In the genomic region with DNA sequence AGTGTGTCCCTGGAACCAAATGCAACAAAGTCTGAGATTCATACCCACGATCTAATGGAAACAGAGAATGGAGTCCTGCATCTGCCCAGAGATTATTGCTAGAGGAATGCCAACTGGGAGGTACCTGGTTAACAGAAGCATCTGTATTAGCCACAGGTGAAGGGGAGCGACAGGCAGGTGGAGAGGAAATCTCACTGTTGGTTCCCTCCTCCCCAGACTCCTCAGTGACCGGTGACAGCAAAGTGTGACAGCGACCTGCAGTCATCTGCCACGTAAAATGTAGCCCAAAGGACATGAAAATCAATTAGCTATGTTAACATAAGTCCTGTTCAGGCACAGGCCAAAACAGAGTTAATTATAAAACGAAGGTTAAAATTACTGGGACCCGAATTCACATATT, we compare ENCODE assay signal across 12 cellular contexts.
DNase-seq lines count a peak whose midpoint lies in the region; ATAC-seq, FAIRE-seq and TF ChIP-seq lines count a peak whose summit lies in the region.
"Had no signal": no experiment of that assay in that cellular context is flagged by ENCODE, and none has a peak within 500 bp of the region (broad histone marks: within the 10 kb centered on the region; RNA-seq: fewer than 3 reads in every experiment).

No MANE protein-coding gene starts in this region.

- no TSS peak for BruUV-seq in Caco-2 (replicated peaks; lab: Mats Ljungman, UMichigan)

- H3K27ac Mint-ChIP-seq in Caco-2 (ENCODE audit: unreplicated experiment) (peak overlapping the region; percentile 95), nephron progenitor cell (no peak overlapping the region)

- no peaks in the 10 kb centered on the region for H3K27me3 ChIP-seq in Caco-2 (replicated peaks; ENCODE audit: control insufficient read depth, insufficient read depth, low read length)
- H3K27me3 ChIP-seq: pancreas had no signal

- no peak for TF ChIP-seq POLR2A in H54 (IDR thresholded peaks at IDR 0.05; ENCODE audit: low read depth, low read length)

- peaks cover 7% of the 10 kb centered on the region for H3K36me3 Mint-ChIP-seq in Caco-2 (ENCODE audit: insufficient read depth, unreplicated experiment)
- no peaks in the 10 kb centered on the region for H3K36me3 Mint-ChIP-seq in nephron progenitor cell (ENCODE audit: low read depth)

- H3K4me3 ChIP-seq in Caco-2 (ENCODE audit: low read depth, low read length) (no peak overlapping the region; the same call in 1 of the 2 replicates), choroid plexus epithelial cell (ENCODE audit: low read depth, low read length) (peak overlapping the region; percentile 79)

- ATAC-seq in HG03571 (IDR thresholded peaks at IDR 0.05; ENCODE audit: unreplicated experiment) (no peak), GM21515 (IDR thresholded peaks at IDR 0.05; ENCODE audit: unreplicated experiment) (no peak)

- CTCF ChIA-PET in Caco-2 (lab: Charles Lee) = interaction anchor here (2.1 kb wide), 1 partner anchor 56 kb away, joined by 31 read pairs; no protein-coding TSS in a partner anchor

- no peaks in the 10 kb centered on the region for H3K9me3 ChIP-seq in Caco-2
- H3K9me3 ChIP-seq: pancreas had no signal

- no peak for DNase-seq in Caco-2
- DNase-seq in NCI-H146 (lab: John Stamatoyannopoulos, UW) = peak; percentile 53
- DNase-seq in choroid plexus epithelial cell (ENCODE audit: low read depth) = no peak
- no peak for DNase-seq in nephron progenitor cell
- DNase-seq in H54 (ENCODE audit: insufficient read length, low spot score) = no peak
- no peak for DNase-seq in cortex of kidney (lab: John Stamatoyannopoulos, UW)
- DNase-seq: activated CD4-positive, alpha-beta T cell treated with anti-CD3 and anti-CD28 coated beads, Interleukin-2, amount 50 U/mL, for 4 hours; DMS79 treated with DMSO at 0.1 percent for 48 hours; NCI-H2029 treated with DMSO at 0.1 percent for 48 hours; pancreas had no signal

- FAIRE-seq in H54 (lab: Jason Lieb, UNC) = no peak
- FAIRE-seq: pancreas had no signal

- H3K4me1 Mint-ChIP-seq in Caco-2 (ENCODE audit: low read depth, unreplicated experiment) (peaks cover 26% of the 10 kb centered on the region), nephron progenitor cell (peaks cover 39% of the 10 kb centered on the region)

- H3K4me3 Mint-ChIP-seq in Caco-2 (ENCODE audit: unreplicated experiment) (peak overlapping the region; percentile 99), nephron progenitor cell (peak overlapping the region; percentile 98)

- H3K9me3 Mint-ChIP-seq in Caco-2 (ENCODE audit: unreplicated experiment) (no peaks in the 10 kb centered on the region), nephron progenitor cell (no peaks in the 10 kb centered on the region)

- POLR2A ChIA-PET in Caco-2 (lab: Charles Lee) = no interaction called here

- TF ChIP-seq CTCF in Caco-2 (IDR thresholded peaks at IDR 0.05; ENCODE audit: insufficient read depth in 1 of 2, low read depth in 1 of 2, low read length in 1 of 2, severe bottlenecking in 1 of 2, unreplicated experiment in 1 of 2) (no peak), choroid plexus epithelial cell (conservative IDR thresholded peaks at IDR 0.05; ENCODE audit: low read depth, low read length) (no peak), nephron progenitor cell (IDR thresholded peaks at IDR 0.05) (no peak)

- peaks cover 19% of the 10 kb centered on the region for H3K4me1 ChIP-seq in Caco-2
- H3K4me1 ChIP-seq: pancreas had no signal

- H3K27me3 Mint-ChIP-seq in Caco-2 (ENCODE audit: insufficient read depth, unreplicated experiment) (no peaks in the 10 kb centered on the region), nephron progenitor cell (ENCODE audit: low read depth, poor library complexity) (peaks cover 10% of the 10 kb centered on the region)

- intact Hi-C loops in Caco-2 (cut with micrococcal nuclease; ENCODE audit: unreplicated experiment) = loop anchor here (2.0 kb wide), 1 partner anchor 22 kb away; no protein-coding TSS in a partner anchor

- H3K36me3 ChIP-seq in Caco-2 (ENCODE audit: control insufficient read depth, insufficient read depth, low read length) = no peaks in the 10 kb centered on the region
